19 cellular contexts compared by ENCODE assay signal in genomic region chr20:53902968-53903651, GRCh38.
DNase-seq lines count a peak whose midpoint lies in the region; ATAC-seq and TF ChIP-seq lines count a peak whose summit lies in the region.
"Had no signal": no experiment of that assay in that cellular context is flagged by ENCODE, and none has a peak within 500 bp of the region (broad histone marks: within the 10 kb centered on the region; RNA-seq: fewer than 3 reads in every experiment).

No MANE protein-coding gene starts in this region.

- peaks cover 83% of the 10 kb centered on the region for H3K4me1 Mint-ChIP-seq in stimulated activated naive CD8-positive, alpha-beta T cell treated with anti-CD3 and anti-CD28 coated beads, Interleukin-15, amount 100 ng/mL, for 72 hours
- peaks cover 21% of the 10 kb centered on the region for H3K4me1 Mint-ChIP-seq in T-helper 17 cell

- no peaks in the 10 kb centered on the region for H3K36me3 ChIP-seq in effector memory CD4-positive, alpha-beta T cell (ENCODE audit: control insufficient read depth, insufficient read depth, low read length)
- H3K36me3 ChIP-seq: esophagus squamous epithelium had no signal

- H3K27me3 ChIP-seq in effector memory CD4-positive, alpha-beta T cell (replicated peaks; ENCODE audit: control insufficient read depth, insufficient read depth, low read length, poor library complexity, severe bottlenecking) = no peaks in the 10 kb centered on the region
- H3K27me3 ChIP-seq: esophagus squamous epithelium had no signal

- H3K4me1 ChIP-seq in effector memory CD4-positive, alpha-beta T cell (ENCODE audit: control insufficient read depth, insufficient read depth, low read length, poor library complexity, severe bottlenecking) = peaks cover 9% of the 10 kb centered on the region

- H3K9me3 Mint-ChIP-seq in stimulated activated naive CD8-positive, alpha-beta T cell treated with anti-CD3 and anti-CD28 coated beads, Interleukin-15, amount 100 ng/mL, for 72 hours = peaks cover 0 to 5% of the 10 kb centered on the region in 2 donors
- H3K9me3 Mint-ChIP-seq: activated T-helper 2 cell treated with anti-CD3 and anti-CD28 coated beads, Interferon-gamma antibody, Interleukin-2, Interleukin-4, amounts not matched to agents 10 μg/mL and 5 μg/mL and 100 μg/mL, durations not matched to agents 14 hours and 24 hours and 36 hours; brain; CD8-positive, alpha-beta T cell; effector memory CD8-positive, alpha-beta T cell; type B pancreatic cell had no signal

- no peak for DNase-seq in stimulated activated naive CD8-positive, alpha-beta T cell treated with anti-CD3 and anti-CD28 coated beads, Interleukin-15, amount 100 ng/mL, for 72 hours
- no peak for DNase-seq in stimulated activated naive CD8-positive, alpha-beta T cell treated with anti-CD3 and anti-CD28 coated beads, Interleukin-15, Interleukin-2, amounts not matched to agents 100 U/mL and 50 U/mL, for 24 hours
- DNase-seq in T-helper 17 cell (no peak), fibroblast of the aortic adventitia (ENCODE audit: low read depth) (peak; percentile 23), kidney glomerular epithelial cell (lab: John Stamatoyannopoulos, UW) (no peak)
- DNase-seq in effector memory CD4-positive, alpha-beta T cell = no peak
- DNase-seq: activated CD4-positive, alpha-beta T cell treated with anti-CD3 and anti-CD28 coated beads for 48 hours; CD8-positive, alpha-beta T cell; effector memory CD8-positive, alpha-beta T cell; esophagus squamous epithelium; KG1; NCI-H1694; stimulated activated CD4-positive, alpha-beta T cell treated with anti-CD3 and anti-CD28 coated beads, Interleukin-4, amount 100 ng/mL, for 1 hour had no signal

- ATAC-seq in stimulated activated naive CD8-positive, alpha-beta T cell treated with anti-CD3 and anti-CD28 coated beads, Interleukin-15, amount 100 ng/mL, for 72 hours = no peak
- no peak for ATAC-seq in stimulated activated naive CD8-positive, alpha-beta T cell treated with anti-CD3 and anti-CD28 coated beads, Interleukin-15, Interleukin-2, amounts not matched to agents 100 U/mL and 50 U/mL, for 24 hours
- ATAC-seq in T-helper 17 cell (no peak), GM21786 (IDR thresholded peaks at IDR 0.05; ENCODE audit: unreplicated experiment) (no peak), GM18870 (IDR thresholded peaks at IDR 0.05; ENCODE audit: unreplicated experiment) (no peak)
- ATAC-seq: CD8-positive, alpha-beta T cell had no signal

- H3K27ac Mint-ChIP-seq in stimulated activated naive CD8-positive, alpha-beta T cell treated with anti-CD3 and anti-CD28 coated beads, Interleukin-15, amount 100 ng/mL, for 72 hours = no peak overlapping the region
- H3K27ac Mint-ChIP-seq in T-helper 17 cell = peak overlapping the region; percentile 32
- H3K27ac Mint-ChIP-seq: activated T-helper 2 cell treated with anti-CD3 and anti-CD28 coated beads, Interferon-gamma antibody, Interleukin-2, Interleukin-4, amounts not matched to agents 10 μg/mL and 5 μg/mL and 100 μg/mL, durations not matched to agents 14 hours and 24 hours and 36 hours; CD8-positive, alpha-beta T cell; effector memory CD8-positive, alpha-beta T cell; type B pancreatic cell had no signal

- H3K4me3 Mint-ChIP-seq in stimulated activated naive CD8-positive, alpha-beta T cell treated with anti-CD3 and anti-CD28 coated beads, Interleukin-15, amount 100 ng/mL, for 72 hours = peak overlapping the region; percentile 14 to 27
- H3K4me3 Mint-ChIP-seq in T-helper 17 cell = no peak overlapping the region
- H3K4me3 Mint-ChIP-seq: brain; CD8-positive, alpha-beta T cell; effector memory CD8-positive, alpha-beta T cell; type B pancreatic cell had no signal

- H3K27me3 Mint-ChIP-seq in stimulated activated naive CD8-positive, alpha-beta T cell treated with anti-CD3 and anti-CD28 coated beads, Interleukin-15, amount 100 ng/mL, for 72 hours = no peaks in the 10 kb centered on the region
- H3K27me3 Mint-ChIP-seq in T-helper 17 cell = no peaks in the 10 kb centered on the region
- H3K27me3 Mint-ChIP-seq: effector memory CD8-positive, alpha-beta T cell; type B pancreatic cell had no signal

- no peaks in the 10 kb centered on the region for H3K9me3 ChIP-seq in T-helper 17 cell (ENCODE audit: control insufficient read depth, low read length, poor library complexity, severe bottlenecking)
- no peaks in the 10 kb centered on the region for H3K9me3 ChIP-seq in effector memory CD4-positive, alpha-beta T cell (ENCODE audit: control insufficient read depth, low read length)
- H3K9me3 ChIP-seq: esophagus squamous epithelium had no signal

- no peaks in the 10 kb centered on the region for H3K36me3 Mint-ChIP-seq in T-helper 17 cell (ENCODE audit: low read depth)
- H3K36me3 Mint-ChIP-seq: brain; CD8-positive, alpha-beta T cell; type B pancreatic cell had no signal

- H3K27ac ChIP-seq in effector memory CD4-positive, alpha-beta T cell (ENCODE audit: insufficient read depth, low read length, poor library complexity, severe bottlenecking) = no peak overlapping the region
- H3K27ac ChIP-seq: esophagus squamous epithelium had no signal

- no peak overlapping the region for H3K4me3 ChIP-seq in fibroblast of the aortic adventitia (ENCODE audit: low read depth, low read length)
- no peak overlapping the region for H3K4me3 ChIP-seq in effector memory CD4-positive, alpha-beta T cell (ENCODE audit: insufficient read depth, low read depth, low read length, poor library complexity, severe bottlenecking)
- H3K4me3 ChIP-seq: esophagus squamous epithelium, lung had no signal

- no peak for TF ChIP-seq CTCF in fibroblast of the aortic adventitia (IDR thresholded peaks at IDR 0.05; ENCODE audit: insufficient read depth, low read length)
